In the genomic region with DNA sequence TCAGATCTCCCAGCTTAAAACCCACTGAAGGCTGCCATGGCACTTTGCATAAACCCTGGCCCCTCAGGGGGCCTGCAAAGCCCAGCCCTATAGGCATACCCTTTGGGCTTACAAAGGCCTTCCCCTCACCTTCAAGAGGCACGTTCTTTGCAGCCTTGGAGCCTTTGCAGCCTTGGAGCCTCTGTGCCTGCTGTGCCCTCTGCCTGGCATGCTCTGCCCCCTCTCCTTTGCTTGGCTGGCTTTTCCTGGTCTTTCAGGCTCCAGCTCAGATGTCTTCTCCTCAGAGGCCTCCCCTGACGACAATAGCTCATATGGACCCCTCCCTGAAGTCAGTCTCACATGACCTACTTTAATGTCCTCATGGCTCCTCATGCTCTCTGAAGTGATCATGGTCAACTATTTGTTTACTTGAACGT, we compare ENCODE assay signal across 10 cellular contexts.
DNase-seq lines count a peak whose midpoint lies in the region; ATAC-seq and TF ChIP-seq lines count a peak whose summit lies in the region.
"Had no signal": no experiment of that assay in that cellular context is flagged by ENCODE, and none has a peak within 500 bp of the region (broad histone marks: within the 10 kb centered on the region; RNA-seq: fewer than 3 reads in every experiment).

No MANE protein-coding gene starts in this region.

- H3K4me1 ChIP-seq in esophagus squamous epithelium (peaks cover 28 to 40% (median 29%) of the 10 kb centered on the region in 3 donors), sigmoid colon (peaks cover 0 to 40% (median 38%) of the 10 kb centered on the region in 4 donors)

- peak overlapping the region in 3 of 4 donors; percentile 5 to 73 (median 67) for H3K27ac ChIP-seq in esophagus squamous epithelium
- peak overlapping the region in 3 of 4 donors; percentile 43 to 62 (median 45) for H3K27ac ChIP-seq in sigmoid colon

- TF ChIP-seq POLR2A in esophagus squamous epithelium (IDR thresholded peaks at IDR 0.05), result no peak
- no peak for TF ChIP-seq POLR2A in sigmoid colon (IDR thresholded peaks at IDR 0.05)

- no peak for TF ChIP-seq CTCF in esophagus squamous epithelium (IDR thresholded peaks at IDR 0.05)
- TF ChIP-seq CTCF in sigmoid colon (IDR thresholded peaks at IDR 0.05), result no peak

- 77 to 80% methylated on average over 3 of the region's 3 CpGs for WGBS in esophagus squamous epithelium, 2 donors
- WGBS in sigmoid colon, 2 donors, result 69 to 70% methylated on average over 3 of the region's 3 CpGs

- no peak for TF ChIP-seq EP300 in sigmoid colon (IDR thresholded peaks at IDR 0.05)

- peaks cover 0 to 37% (median 4%) of the 10 kb centered on the region in 4 donors for H3K27me3 ChIP-seq in esophagus squamous epithelium
- peaks cover 0 to 23% (median 12%) of the 10 kb centered on the region in 3 donors for H3K27me3 ChIP-seq in sigmoid colon

- peak; percentile 42 for DNase-seq in DMS79 (lab: John Stamatoyannopoulos, UW)
- DNase-seq in NCI-H2196 treated with DMSO at 0.1 percent for 48 hours (lab: John Stamatoyannopoulos, UW; ENCODE audit: unreplicated experiment), result peak; percentile 76
- no peak for DNase-seq in esophagus squamous epithelium (lab: John Stamatoyannopoulos, UW)
- DNase-seq in sigmoid colon, result no peak
- no peak for DNase-seq in NCI-H774 (lab: John Stamatoyannopoulos, UW)
- no peak for DNase-seq in NCI-H1048 (lab: John Stamatoyannopoulos, UW)
- no peak for DNase-seq in GM19240 (ENCODE audit: insufficient read length, low spot score)
- DNase-seq: activated gamma-delta T cell; effector memory CD4-positive, alpha-beta T cell had no signal

- H3K4me3 ChIP-seq in esophagus squamous epithelium (no peak overlapping the region), sigmoid colon (no peak overlapping the region)

- intact Hi-C loops in esophagus squamous epithelium (cut with DNase I) (no loop called here), sigmoid colon (cut with DNase I) (no loop called here)

- H3K36me3 ChIP-seq in esophagus squamous epithelium (no peaks in the 10 kb centered on the region), sigmoid colon (no peaks in the 10 kb centered on the region)

- peaks cover 0 to 5% (median 0%) of the 10 kb centered on the region in 3 donors for H3K9me3 ChIP-seq in esophagus squamous epithelium
- no peaks in the 10 kb centered on the region for H3K9me3 ChIP-seq in sigmoid colon

- no peak for ATAC-seq in GM21447 (IDR thresholded peaks at IDR 0.05; ENCODE audit: unreplicated experiment)

Comparison
In these comparisons a context has a peak if more than half of its experiments do, and no peak if none do; other contexts are left out.
1. DNase-seq: peak in DMS79 (single experiment) and NCI-H2196 treated with DMSO at 0.1 percent for 48 hours (single experiment); none in esophagus squamous epithelium (single experiment), sigmoid colon (single experiment), NCI-H774 (single experiment), NCI-H1048 (single experiment) and GM19240 (single experiment).